Comparison of ENCODE assay signal across 10 cellular contexts in the genomic region with DNA sequence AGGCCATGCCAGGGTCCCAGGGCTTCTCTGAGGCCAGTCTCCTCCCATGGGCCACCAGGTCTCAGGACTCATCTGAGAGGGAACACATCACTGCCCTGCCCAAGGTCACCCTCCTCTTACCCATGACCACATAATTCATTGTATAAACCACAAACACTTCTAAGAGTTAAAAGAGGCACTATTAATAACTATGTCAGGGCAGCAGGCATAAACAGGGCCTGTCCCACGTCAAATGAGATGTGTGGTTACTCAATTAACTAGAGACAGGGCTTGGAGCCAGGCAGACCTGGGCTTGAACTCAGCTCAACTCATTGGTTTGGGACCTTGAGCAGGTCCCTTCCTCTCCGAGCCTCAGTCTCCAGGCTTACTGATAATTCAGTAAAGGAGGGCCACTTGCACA. TPM values are rescaled to one million over a fixed set of nuclear protein-coding genes. Genes with fewer than 3 reads are reported as not detected.
DNase-seq lines count a peak whose midpoint lies in the region; ATAC-seq, FAIRE-seq and TF ChIP-seq lines count a peak whose summit lies in the region.
"Had no signal": no experiment of that assay in that cellular context is flagged by ENCODE, and none has a peak within 500 bp of the region (broad histone marks: within the 10 kb centered on the region; RNA-seq: fewer than 3 reads in every experiment).

No MANE protein-coding gene starts in this region.

- no peak overlapping the region for H2AFZ ChIP-seq in OCI-LY7 (ENCODE audit: low read length)

- H3K27ac ChIP-seq in OCI-LY7 (ENCODE audit: low read depth, low read length, poor library complexity, severe bottlenecking): no peak overlapping the region
- H3K27ac ChIP-seq: thoracic aorta had no signal

- CTCF ChIA-PET in OCI-LY7 (lab: Charles Lee; ENCODE audit: unreplicated experiment): no interaction called here

- no peaks in the 10 kb centered on the region for H3K9me2 ChIP-seq in OCI-LY7 (ENCODE audit: insufficient read depth, low read length)

- POLR2A ChIA-PET in OCI-LY7 (lab: Charles Lee): no interaction called here

- intact Hi-C loops in OCI-LY7 (cut with micrococcal nuclease; ENCODE audit: unreplicated experiment): no loop called here

- peak in 1 of 2 donors; percentile 34 for ATAC-seq in natural killer cell treated with Interleukin-12 subunit alpha and Interleukin-12 subunit beta and Interleukin-15 and Interleukin-18, amount 100 ng/mL, for 72 hours
- ATAC-seq in GM19328 (IDR thresholded peaks at IDR 0.05; ENCODE audit: unreplicated experiment) (no peak), GM18907 (IDR thresholded peaks at IDR 0.05; ENCODE audit: unreplicated experiment) (no peak)

- H3K79me2 ChIP-seq in OCI-LY7 (ENCODE audit: insufficient read depth, low read depth, low read length): peaks cover 33% of the 10 kb centered on the region

- FAIRE-seq in D721Med (lab: Jason Lieb, UNC): no peak

- DNase-seq in GM12864 (ENCODE audit: low read depth) (no peak), OCI-LY7 (ENCODE audit: low spot score) (no peak), fibroblast of gingiva (ENCODE audit: low read depth) (peak; percentile 29), D721Med (ENCODE audit: insufficient read length, low spot score) (no peak), NCI-H1436 treated with DMSO at 0.1 percent for 48 hours (lab: John Stamatoyannopoulos, UW) (no peak)
- DNase-seq in natural killer cell treated with Interleukin-12 subunit alpha and Interleukin-12 subunit beta and Interleukin-15 and Interleukin-18, amount 100 ng/mL, for 72 hours (ENCODE audit: low spot score): no peak

- H3K4me1 Mint-ChIP-seq in natural killer cell treated with Interleukin-12 subunit alpha and Interleukin-12 subunit beta and Interleukin-15 and Interleukin-18, amount 100 ng/mL, for 72 hours (ENCODE audit: low read depth in 2 of 2): peaks cover 60 to 72% of the 10 kb centered on the region in 2 donors

- peak overlapping the region; percentile 90 for H3K4me3 Mint-ChIP-seq in natural killer cell treated with Interleukin-12 subunit alpha and Interleukin-12 subunit beta and Interleukin-15 and Interleukin-18, amount 100 ng/mL, for 72 hours

- no TSS peak for BruUV-seq in OCI-LY7 (replicated peaks; lab: Mats Ljungman, UMichigan)

- no peaks in the 10 kb centered on the region for H4K20me1 ChIP-seq in OCI-LY7 (ENCODE audit: insufficient read depth, low read length)

- H3K27me3 Mint-ChIP-seq in natural killer cell treated with Interleukin-12 subunit alpha and Interleukin-12 subunit beta and Interleukin-15 and Interleukin-18, amount 100 ng/mL, for 72 hours: no peaks in the 10 kb centered on the region

- H3K4me3 ChIP-seq in GM12864 (ENCODE audit: low read depth, low read length) (peak overlapping the region; percentile 72; the same call in 1 of the 2 replicates), OCI-LY7 (ENCODE audit: low read depth, low read length, poor library complexity, severe bottlenecking) (no peak overlapping the region)

- H3K4me2 ChIP-seq in OCI-LY7 (ENCODE audit: low read length): peak overlapping the region; percentile 86; the same call in 1 of the 2 replicates

- no peaks in the 10 kb centered on the region for H3K9me3 Mint-ChIP-seq in natural killer cell treated with Interleukin-12 subunit alpha and Interleukin-12 subunit beta and Interleukin-15 and Interleukin-18, amount 100 ng/mL, for 72 hours

- peaks cover 34% of the 10 kb centered on the region for H3K4me1 ChIP-seq in OCI-LY7 (ENCODE audit: insufficient read depth, low read length, poor library complexity, severe bottlenecking)

- peak overlapping the region; percentile 85 to 95 for H3K27ac Mint-ChIP-seq in natural killer cell treated with Interleukin-12 subunit alpha and Interleukin-12 subunit beta and Interleukin-15 and Interleukin-18, amount 100 ng/mL, for 72 hours

- H3K36me3 Mint-ChIP-seq in natural killer cell treated with Interleukin-12 subunit alpha and Interleukin-12 subunit beta and Interleukin-15 and Interleukin-18, amount 100 ng/mL, for 72 hours: no peaks in the 10 kb centered on the region

- TF ChIP-seq CTCF in GM12864 (IDR thresholded peaks at IDR 0.05; ENCODE audit: low read depth, low read length, missing control alignments) (no peak), OCI-LY7 (conservative IDR thresholded peaks at IDR 0.05; ENCODE audit: low read length) (no peak), D721Med (IDR thresholded peaks at IDR 0.05; ENCODE audit: insufficient read depth, missing control alignments) (no peak)

- no peaks in the 10 kb centered on the region for H3K9me3 ChIP-seq in OCI-LY7 (ENCODE audit: low read length)
- H3K9me3 ChIP-seq: thoracic aorta had no signal

- peaks cover 44% of the 10 kb centered on the region; the same call in 1 of the 2 replicates for H3K36me3 ChIP-seq in OCI-LY7 (ENCODE audit: insufficient read depth, low read length)
- H3K36me3 ChIP-seq: thoracic aorta had no signal

RNA-seq across cellular contexts. Expression of gene ARAP1, which starts 33.1 kb away (rescaled TPM):
- total RNA-seq in OCI-LY7 (2014; rRNA removed; shearing (Covaris generic)): 61.3 and 65.6 TPM in 2 replicates
- total RNA-seq in OCI-LY7 (2022): 96.9 and 106 TPM in 2 replicates
- total RNA-seq in natural killer cell treated with Interleukin-12 subunit alpha and Interleukin-12 subunit beta and Interleukin-15 and Interleukin-18, amount 100 ng/mL, for 72 hours: 100 to 1,000 TPM; 206 to 220 TPM

RNA-seq across cellular contexts. Expression of gene PDE2A, which starts 44.9 kb away (rescaled TPM):
- total RNA-seq in OCI-LY7 (2014; rRNA removed; shearing (Covaris generic)): not detected in 2 replicates
- total RNA-seq in OCI-LY7 (2022): 0.68 TPM in 1 of 2 replicates, not detected in the other
- 1 to 10 TPM; 2.5 to 7.7 TPM for total RNA-seq in natural killer cell treated with Interleukin-12 subunit alpha and Interleukin-12 subunit beta and Interleukin-15 and Interleukin-18, amount 100 ng/mL, for 72 hours
- total RNA-seq: G401 had no signal
